In genomic region chr17:2436516-2436915, GRCh38 we compare ENCODE assay signal across 14 cellular contexts. TPM values are rescaled to one million over a fixed set of nuclear protein-coding genes. Genes with fewer than 3 reads are reported as not detected.
DNase-seq lines count a peak whose midpoint lies in the region; ATAC-seq and TF ChIP-seq lines count a peak whose summit lies in the region.
"Had no signal": no experiment of that assay in that cellular context is flagged by ENCODE, and none has a peak within 500 bp of the region (broad histone marks: within the 10 kb centered on the region; RNA-seq: fewer than 3 reads in every experiment).

No MANE protein-coding gene starts in this region.

- peaks cover 40% of the 10 kb centered on the region for H3K36me3 ChIP-seq in GM23338 (ENCODE audit: insufficient read depth)

- no peaks in the 10 kb centered on the region for H3K9me3 Mint-ChIP-seq in GM23338
- H3K9me3 Mint-ChIP-seq: natural killer cell treated with Interleukin-12 subunit alpha and Interleukin-12 subunit beta and Interleukin-15 and Interleukin-18, amount 100 ng/mL, for 72 hours had no signal

- H3F3A ChIP-seq in GM23338 (replicated peaks; ENCODE audit: low read depth), result peaks cover 18% of the 10 kb centered on the region

- H2AFZ ChIP-seq in GM23338, result no peak overlapping the region
- H2AFZ ChIP-seq: PC-9 had no signal

- no peak for TF ChIP-seq CTCF in GM23338 (conservative IDR thresholded peaks at IDR 0.05; ENCODE audit: low read depth in 2 of 2)

- peak overlapping the region; percentile 68; the same call in 1 of the 2 replicates for H3K27ac ChIP-seq in GM23338 (ENCODE audit: low read depth)
- H3K27ac ChIP-seq: PC-9 had no signal

- H3K4me2 ChIP-seq in GM23338, result no peak overlapping the region
- H3K4me2 ChIP-seq: PC-9 had no signal

- ATAC-seq in GM23338 (peak; percentile 20), GM19395 (IDR thresholded peaks at IDR 0.05; ENCODE audit: unreplicated experiment) (no peak), GM21526 (IDR thresholded peaks at IDR 0.05; ENCODE audit: low FRiP score, unreplicated experiment) (no peak)
- ATAC-seq: left lobe of liver; natural killer cell treated with Interleukin-12 subunit alpha and Interleukin-12 subunit beta and Interleukin-15 and Interleukin-18, amount 100 ng/mL, for 72 hours had no signal

- H3K27me3 Mint-ChIP-seq in GM23338 (ENCODE audit: insufficient read depth, low read depth, poor library complexity), result peaks cover 14% of the 10 kb centered on the region
- H3K27me3 Mint-ChIP-seq: natural killer cell treated with Interleukin-12 subunit alpha and Interleukin-12 subunit beta and Interleukin-15 and Interleukin-18, amount 100 ng/mL, for 72 hours had no signal

- peaks cover 28% of the 10 kb centered on the region for H3K4me1 ChIP-seq in GM23338 (ENCODE audit: insufficient read depth)
- H3K4me1 ChIP-seq: BE2C had no signal

- H3K4me3 Mint-ChIP-seq in GM23338, result no peak overlapping the region; the same call in 2 of the 3 replicates
- H3K4me3 Mint-ChIP-seq: natural killer cell treated with Interleukin-12 subunit alpha and Interleukin-12 subunit beta and Interleukin-15 and Interleukin-18, amount 100 ng/mL, for 72 hours had no signal

- DNase-seq in GM23338 (ENCODE audit: low spot score) (peak; percentile 18), NCI-H187 treated with DMSO at 0.1 percent for 48 hours (lab: John Stamatoyannopoulos, UW) (peak; percentile 79), SHP77 (lab: John Stamatoyannopoulos, UW) (peak; percentile 95 to 97), myocyte (ENCODE audit: low read depth) (peak; percentile 36), anterior cingulate cortex (lab: John Stamatoyannopoulos, UW) (no peak), HCEC 1CT (no peak)
- DNase-seq: BE2C, MG63, PC-9 had no signal

- H4K20me1 ChIP-seq in GM23338 (replicated peaks; ENCODE audit: insufficient read depth), result peaks cover 18% of the 10 kb centered on the region

- no peaks in the 10 kb centered on the region for H3K27me3 ChIP-seq in GM23338 (ENCODE audit: insufficient read depth)
- H3K27me3 ChIP-seq: BE2C, MG63 had no signal

- H3K9me2 ChIP-seq in GM23338 (ENCODE audit: insufficient read depth), result no peaks in the 10 kb centered on the region

- H3K79me2 ChIP-seq in GM23338 (replicated peaks; ENCODE audit: insufficient read depth), result peaks cover 18% of the 10 kb centered on the region

- H3K27ac Mint-ChIP-seq in GM23338, result peak overlapping the region; percentile 34; the same call in 1 of the 2 replicates
- H3K27ac Mint-ChIP-seq: natural killer cell treated with Interleukin-12 subunit alpha and Interleukin-12 subunit beta and Interleukin-15 and Interleukin-18, amount 100 ng/mL, for 72 hours had no signal

- peaks cover 68% of the 10 kb centered on the region for H3K36me3 Mint-ChIP-seq in GM23338 (ENCODE audit: low read depth)

- peaks cover 35% of the 10 kb centered on the region for H3K4me1 Mint-ChIP-seq in GM23338

- H3K4me3 ChIP-seq in GM23338, result no peak overlapping the region
- H3K4me3 ChIP-seq: HAP-1, MG63, PC-9 had no signal

TF ChIP-seq in GM23338, 12 proteins besides CTCF, POLR2A, EP300 and RAD21 (continues in another document):
- TF ChIP-seq CREB1 (CRISPR knock-in tag; IDR thresholded peaks at IDR 0.05; ENCODE audit: low read depth) (no peak), ETS1 (IDR thresholded peaks at IDR 0.05) (no peak), EZH2 (IDR thresholded peaks at IDR 0.05; ENCODE audit: low read depth, unreplicated experiment) (no peak), REST (IDR thresholded peaks at IDR 0.05; ENCODE audit: unreplicated experiment) (no peak), ZNF462 (CRISPR knock-in tag; IDR thresholded peaks at IDR 0.05) (no peak)

RNA-seq across cellular contexts. Expression of gene MNT, which starts 35.7 kb away (rescaled TPM):
- total RNA-seq in GM23338 (2014; rRNA removed; shearing (Covaris generic)), result 6.4 and 10.4 TPM in 2 replicates
- polyA plus RNA-seq in GM23338 (2016; fragmentation: Nextera tagmentation; extraction: Ambion mirVana), result 5.7 and 6.7 TPM in 2 replicates
- 6.4 and 8.5 TPM in 2 replicates for total RNA-seq in myocyte
- polyA plus RNA-seq in myocyte (2012), result 13.6 TPM

Comparison
In these comparisons a context has a peak if more than half of its experiments do, and no peak if none do; other contexts are left out.
1. DNase-seq: peak in GM23338 (single experiment), NCI-H187 treated with DMSO at 0.1 percent for 48 hours (single experiment), SHP77 (2 of 2) and myocyte (single experiment); none in anterior cingulate cortex (0 of 58) and HCEC 1CT (single experiment).